Comparison of ENCODE assay signal across 32 cellular contexts in the genomic region with DNA sequence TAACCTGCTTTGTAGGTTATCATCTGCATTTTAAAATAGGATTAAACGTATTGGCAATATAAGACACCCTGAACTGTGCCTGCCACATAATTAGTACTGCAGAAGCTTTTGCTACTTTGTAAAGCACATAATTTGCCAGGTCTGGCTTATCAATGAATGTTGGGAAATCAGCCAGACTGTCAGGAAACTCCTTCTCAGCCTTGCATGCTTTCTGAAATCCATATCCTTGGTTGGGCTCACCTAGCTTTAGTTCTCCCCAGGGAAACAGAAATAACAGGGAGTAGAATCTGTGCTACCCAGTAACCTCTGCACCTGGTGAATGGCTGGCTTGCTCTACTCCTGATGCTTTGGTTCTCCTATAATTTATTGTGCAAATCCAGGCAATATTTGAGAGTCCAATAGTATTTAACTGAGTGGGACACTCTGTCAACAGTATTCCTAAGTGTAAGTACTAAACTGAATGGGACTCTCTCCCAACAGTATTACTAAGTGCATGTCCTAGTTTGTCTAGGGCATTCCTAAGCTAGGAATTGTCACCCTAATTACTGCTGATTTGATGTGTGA.
"Had no signal": no experiment of that assay in that cellular context is flagged by ENCODE, and none has a peak within 500 bp of the region (broad histone marks: within the 10 kb centered on the region; RNA-seq: fewer than 3 reads in every experiment).

No MANE protein-coding gene starts in this region.

- ATAC-seq: activated CD4-positive, CD25-positive, alpha-beta regulatory T cell treated with anti-CD3 and anti-CD28 coated beads, Interleukin-2, amount 50 U/mL, for 24 hours; activated CD8-positive, alpha-beta T cell treated with anti-CD3 and anti-CD28 coated beads for 36 hours; activated T-cell treated with anti-CD3 and anti-CD28 coated beads, Interleukin-2, amount 50 U/mL, for 4 hours; activated T-helper 17 cell treated with anti-CD3 and anti-CD28 coated beads, Interleukin-2, amount 50 U/mL, for 72 hours; effector memory CD8-positive, alpha-beta T cell; foreskin keratinocyte; gastrocnemius medialis; heart left ventricle; T-helper 17 cell had no signal

- H3K4me3 ChIP-seq: breast epithelium, cardiac muscle cell, coronary artery, esophagus muscularis mucosa, gastrocnemius medialis, heart left ventricle had no signal

- H3K27ac ChIP-seq: breast epithelium, cardiac muscle cell, coronary artery, esophagus muscularis mucosa, foreskin keratinocyte, gastrocnemius medialis, heart left ventricle, WERI-Rb-1 had no signal

- H3K4me1 ChIP-seq: breast epithelium, esophagus muscularis mucosa, foreskin keratinocyte, gastrocnemius medialis, heart left ventricle had no signal

- H3K27me3 ChIP-seq: breast epithelium, cardiac muscle cell, foreskin keratinocyte, gastrocnemius medialis had no signal

- H3K9me3 ChIP-seq: breast epithelium, esophagus muscularis mucosa, gastrocnemius medialis, heart left ventricle had no signal

- H3K36me3 ChIP-seq: breast epithelium, cardiac muscle cell, esophagus muscularis mucosa, gastrocnemius medialis, heart left ventricle, WERI-Rb-1 had no signal

- DNase-seq: activated B cell treated with CpG ODN at 0.5 μM for 24 hours; activated CD4-positive, alpha-beta T cell treated with anti-CD3 and anti-CD28 coated beads for 48 hours; activated CD4-positive, alpha-beta T cell treated with anti-CD3 and anti-CD28 coated beads, Interleukin-2, amount 50 U/mL, for 1 hour; activated CD4-positive, alpha-beta T cell treated with anti-CD3 and anti-CD28 coated beads, Interleukin-2, amount 50 U/mL, for 48 hours; activated CD8-positive, alpha-beta memory T cell treated with anti-CD3 and anti-CD28 coated beads for 24 hours; activated CD8-positive, alpha-beta T cell treated with anti-CD3 and anti-CD28 coated beads for 36 hours; activated effector memory CD4-positive, alpha-beta T cell treated with Interleukin-2 at 50 U/mL for 16 hours; activated gamma-delta T cell treated with Interleukin-2 at 50 U/mL for 16 hours; activated naive CD4-positive, alpha-beta T cell treated with anti-CD3 and anti-CD28 coated beads, Interleukin-2, amount 50 U/mL, for 16 hours; activated naive CD4-positive, alpha-beta T cell treated with Interleukin-2 at 50 U/mL for 16 hours; activated T-cell treated with anti-CD3 and anti-CD28 coated beads, Interleukin-2, amount 50 U/mL, for 4 hours; amygdala; aorta; central memory CD4-positive, alpha-beta T cell; cerebellar nuclear complex; effector CD4-positive, alpha-beta T cell; effector memory CD8-positive, alpha-beta T cell; erythroblast; foreskin keratinocyte; gastrocnemius medialis; glutamatergic neuron; heart left ventricle; T-helper 1 cell; T-helper 17 cell; T1000; WERI-Rb-1 had no signal
